ENCODE assay signal across 21 cellular contexts in genomic region chr2:169613876-169614275, GRCh38.
"Had no signal": no experiment of that assay in that cellular context is flagged by ENCODE, and none has a peak within 500 bp of the region (broad histone marks: within the 10 kb centered on the region; RNA-seq: fewer than 3 reads in every experiment).

No MANE protein-coding gene starts in this region.

- FAIRE-seq: endothelial cell of umbilical vein, keratinocyte had no signal

- DNase-seq: colonic mucosa; cortex of kidney; effector CD8-positive, alpha-beta T cell; effector memory CD8-positive, alpha-beta T cell; endodermal cell; foreskin keratinocyte; gastrocnemius medialis; glutamatergic neuron; head of caudate nucleus; heart right ventricle; hippocampal formation; left cardiac atrium; left lung; left ventricle myocardium superior; lower lobe of right lung; mesenchymal stem cell; mucosa of descending colon; naive B cell; naive thymus-derived CD8-positive, alpha-beta T cell had no signal
